In the genomic region with DNA sequence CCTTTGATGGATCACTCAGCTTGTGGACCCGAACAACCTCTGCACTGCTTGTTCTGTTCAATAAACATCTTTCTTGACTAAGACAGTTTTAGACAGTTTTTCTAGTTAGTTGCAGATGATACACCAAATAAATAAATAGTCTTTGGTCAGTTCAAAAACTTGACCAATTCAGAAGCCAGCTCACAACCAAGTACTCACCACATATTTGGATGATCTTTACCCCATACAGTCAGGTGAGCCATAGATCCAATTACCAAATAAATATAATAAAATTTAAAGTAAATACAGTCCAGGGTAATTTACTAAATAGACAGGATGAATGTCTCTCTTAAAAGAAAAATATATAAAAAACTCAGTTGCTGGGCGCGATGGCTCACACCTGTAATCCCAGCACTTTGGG, we compare ENCODE assay signal across 20 cellular contexts. TPM values are rescaled to one million over a fixed set of nuclear protein-coding genes. Genes with fewer than 3 reads are reported as not detected.
A peak's percentile ranks its signal among the peaks of the same experiment; 100 is the strongest.
DNase-seq lines count a peak whose midpoint lies in the region; ATAC-seq and TF ChIP-seq lines count a peak whose summit lies in the region.
"Had no signal": no experiment of that assay in that cellular context is flagged by ENCODE, and none has a peak within 500 bp of the region (broad histone marks: within the 10 kb centered on the region; RNA-seq: fewer than 3 reads in every experiment).

No MANE protein-coding gene starts in this region.

- CTCF ChIA-PET in SK-N-SH (lab: Yijun Ruan, JAX) = interaction anchor here (1.0 to 3.6 kb wide), 6 partner anchors 13 to 171 kb away, joined by 3 to 20 read pairs (median 7); a partner anchor contains a TSS

- POLR2A ChIA-PET in SK-N-SH (lab: Yijun Ruan, JAX) = no interaction called here

- no peak for ATAC-seq in GM21381 (IDR thresholded peaks at IDR 0.05; ENCODE audit: unreplicated experiment)
- ATAC-seq: A549, HCT116 had no signal

- H3K9ac ChIP-seq in SK-N-SH = no peak overlapping the region

- H3K9me3 ChIP-seq in right atrium auricular region (no peaks in the 10 kb centered on the region), SK-N-SH (no peaks in the 10 kb centered on the region)
- H3K9me3 ChIP-seq: A549, Caco-2 had no signal

- H3K4me2 ChIP-seq in SK-N-SH = no peak overlapping the region
- H3K4me2 ChIP-seq: A549 had no signal

- H3K36me3 ChIP-seq in right atrium auricular region = no peaks in the 10 kb centered on the region
- H3K36me3 ChIP-seq in SK-N-SH (replicated peaks in 1 of 2; ENCODE audit: control insufficient read depth in 1 of 2, insufficient read depth in 2 of 2, low read length in 1 of 2) = no peaks in the 10 kb centered on the region

- no peak for TF ChIP-seq RAD21 in SK-N-SH (IDR thresholded peaks at IDR 0.05; ENCODE audit: low read length)

- no peak overlapping the region for H3K4me3 ChIP-seq in LNCaP clone FGC (ENCODE audit: low read depth, low read length)
- H3K4me3 ChIP-seq in right atrium auricular region = no peak overlapping the region
- no peak overlapping the region for H3K4me3 ChIP-seq in SK-N-SH (ENCODE audit: low read depth in 2 of 2, low read length in 1 of 2)
- H3K4me3 ChIP-seq: A549 had no signal

- TF ChIP-seq EP300 in SK-N-SH (IDR thresholded peaks at IDR 0.05; ENCODE audit: borderline replicate concordance in 1 of 2, low read depth in 1 of 2, low read length in 1 of 2) = no peak

- H3K27ac ChIP-seq in right atrium auricular region = no peak overlapping the region
- peak overlapping the region in 1 of 2 experiments; percentile 60; a peak in 2 of 4 replicates for H3K27ac ChIP-seq in SK-N-SH (ENCODE audit: low read depth in 2 of 2, low read length in 1 of 2)
- H3K27ac ChIP-seq: 22Rv1, A549, C4-2B had no signal

- whole genome bisulfite sequencing in SK-N-SH (ENCODE audit: low lambda C conversion rate) = 94% methylated on average over 3 of the region's 3 CpGs

- no peaks in the 10 kb centered on the region for H3K4me1 ChIP-seq in right atrium auricular region
- peaks cover 0 to 12% of the 10 kb centered on the region in 2 experiments; a peak in 2 of 4 replicates for H3K4me1 ChIP-seq in SK-N-SH (ENCODE audit: control insufficient read depth in 1 of 2, insufficient read depth in 2 of 2, low read depth in 1 of 2, low read length in 1 of 2)
- H3K4me1 ChIP-seq: A549, Caco-2 had no signal

- H3K9me2 ChIP-seq in SK-N-SH = no peaks in the 10 kb centered on the region

- H4K20me1 ChIP-seq in SK-N-SH (ENCODE audit: insufficient read depth) = no peaks in the 10 kb centered on the region

- H2AFZ ChIP-seq in SK-N-SH (ENCODE audit: low read depth) = no peak overlapping the region

- TF ChIP-seq CTCF in LNCaP clone FGC (IDR thresholded peaks at IDR 0.05; ENCODE audit: control insufficient read depth, extremely low read depth, insufficient read depth) (no peak), right atrium auricular region (IDR thresholded peaks at IDR 0.05) (no peak), SK-N-SH (IDR thresholded peaks at IDR 0.05) (no peak)

- H3K27me3 ChIP-seq in right atrium auricular region = no peaks in the 10 kb centered on the region
- H3K27me3 ChIP-seq in SK-N-SH (ENCODE audit: insufficient read depth) = no peaks in the 10 kb centered on the region

- no peaks in the 10 kb centered on the region for H3F3A ChIP-seq in SK-N-SH (replicated peaks; ENCODE audit: insufficient read depth)

- H3K79me2 ChIP-seq in SK-N-SH (ENCODE audit: insufficient read depth) = no peaks in the 10 kb centered on the region

- DNase-seq in NCI-H526 treated with DMSO at 0.1 percent for 48 hours (lab: John Stamatoyannopoulos, UW) = peak; percentile 9
- DNase-seq in NCI-H526 (lab: John Stamatoyannopoulos, UW) = no peak
- peak; percentile 30 for DNase-seq in LNCaP clone FGC (ENCODE audit: low read depth)
- DNase-seq in NCI-H2196 (lab: John Stamatoyannopoulos, UW; ENCODE audit: unreplicated experiment) = peak; percentile 34
- DNase-seq in right atrium auricular region (ENCODE audit: low spot score) = no peak
- no peak for DNase-seq in SK-N-SH
- DNase-seq: AML-193; Caco-2; CD4-positive, alpha-beta T cell; DMS79 treated with DMSO at 0.1 percent for 48 hours; GF-D8; GOT3; H7; HFFc6; IMR-90 had no signal

TF ChIP-seq in SK-N-SH, 30 proteins besides CTCF, POLR2A, EP300 and RAD21:
- no peak for TF ChIP-seq RFX5 (IDR thresholded peaks at IDR 0.05; ENCODE audit: low read length)
- TF ChIP-seq RCOR1 (IDR thresholded peaks at IDR 0.05; ENCODE audit: low read length) = no peak
- TF ChIP-seq, protein P1, sequence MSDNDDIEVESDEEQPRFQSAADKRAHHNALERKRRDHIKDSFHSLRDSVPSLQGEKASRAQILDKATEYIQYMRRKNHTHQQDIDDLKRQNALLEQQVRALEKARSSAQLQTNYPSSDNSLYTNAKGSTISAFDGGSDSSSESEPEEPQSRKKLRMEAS (IDR thresholded peaks at IDR 0.05; ENCODE audit: low read depth) = no peak
- no peak for TF ChIP-seq TEAD4 (IDR thresholded peaks at IDR 0.05; ENCODE audit: borderline replicate concordance, insufficient read depth)
- no peak for TF ChIP-seq CHD2 (IDR thresholded peaks at IDR 0.05; ENCODE audit: low read length, partially characterized antibody)
- no peak for TF ChIP-seq POLR2AphosphoS5 (IDR thresholded peaks at IDR 0.05; ENCODE audit: low read depth, low read length)
- no peak for TF ChIP-seq SMC3 (IDR thresholded peaks at IDR 0.05; ENCODE audit: low read depth, low read length)
- no peak for TF ChIP-seq RXRA (IDR thresholded peaks at IDR 0.05; ENCODE audit: borderline replicate concordance, low read depth)
- TF ChIP-seq GATA2 (CRISPR knock-in tag; IDR thresholded peaks at IDR 0.05) = no peak
- no peak for TF ChIP-seq YY1 (IDR thresholded peaks at IDR 0.05; ENCODE audit: low read depth)
- no peak for TF ChIP-seq FOXM1 (IDR thresholded peaks at IDR 0.05; ENCODE audit: low read depth)
- TF ChIP-seq FOSL2 (IDR thresholded peaks at IDR 0.05; ENCODE audit: borderline replicate concordance, low read depth) = no peak
- TF ChIP-seq JUND (IDR thresholded peaks at IDR 0.05) = no peak

RNA-seq across cellular contexts. Expression of a gene that starts 18.2 kb away (rescaled TPM):
- 1 to 10 TPM; 1.0 to 2.6 TPM for total RNA-seq in right atrium auricular region
- polyA plus RNA-seq in SK-N-SH (2012; rRNA removed) = 0.33 and 0.97 TPM in 2 replicates
- polyA plus RNA-seq in SK-N-SH (2012; cell fraction: cytosol; rRNA removed) = 0.64 and 0.73 TPM in 2 replicates
- 1.3 and 1.6 TPM in 2 replicates for polyA plus RNA-seq in SK-N-SH (2012; cell fraction: nucleus; rRNA removed)
- total RNA-seq: Caco-2; CD4-positive, alpha-beta T cell; H7 had no signal

RNA-seq across cellular contexts. Expression of a gene that starts 53.6 kb away (rescaled TPM):
- 1 to 10 TPM in 1 of 2 donors, under 1 TPM in 1; 0.39 to 1.0 TPM for total RNA-seq in right atrium auricular region
- 5.1 and 7.3 TPM in 2 replicates for polyA plus RNA-seq in SK-N-SH (2012; rRNA removed)
- 5.8 and 6.3 TPM in 2 replicates for polyA plus RNA-seq in SK-N-SH (2012; cell fraction: cytosol; rRNA removed)
- 8.3 and 16.8 TPM in 2 replicates for polyA plus RNA-seq in SK-N-SH (2012; cell fraction: nucleus; rRNA removed)
- total RNA-seq: Caco-2; CD4-positive, alpha-beta T cell had no signal

Comparison
In these comparisons a context has a peak if more than half of its experiments do, and no peak if none do; other contexts are left out.
1. DNase-seq: peak in NCI-H526 treated with DMSO at 0.1 percent for 48 hours (single experiment), LNCaP clone FGC (single experiment) and NCI-H2196 (single experiment); none in NCI-H526 (0 of 2), right atrium auricular region (single experiment) and SK-N-SH (single experiment).